In genomic region chr4:146183209-146183608, GRCh38 we compare ENCODE assay signal across 23 cellular contexts. TPM values are rescaled to one million over a fixed set of nuclear protein-coding genes. Genes with fewer than 3 reads are reported as not detected.
"Had no signal": no experiment of that assay in that cellular context is flagged by ENCODE, and none has a peak within 500 bp of the region (broad histone marks: within the 10 kb centered on the region; RNA-seq: fewer than 3 reads in every experiment).

No MANE protein-coding gene starts in this region.

- H3K9me3 ChIP-seq: adrenal gland had no signal

- H3K27ac ChIP-seq: adrenal gland had no signal

- FAIRE-seq: K562, TTC549 had no signal

- H3K4me3 ChIP-seq: adrenal gland, K562 had no signal

- DNase-seq: activated CD4-positive, alpha-beta memory T cell treated with anti-CD3 and anti-CD28 coated beads for 36 hours; activated CD4-positive, alpha-beta T cell treated with anti-CD3 and anti-CD28 coated beads, Interleukin-2, amount 10 ng/mL, durations not matched to agents 7 days and 5 days; activated CD4-positive, CD25-positive, alpha-beta regulatory T cell; activated gamma-delta T cell; activated naive CD4-positive, alpha-beta T cell treated with anti-CD3 and anti-CD28 coated beads for 36 hours; activated naive CD8-positive, alpha-beta T cell treated with anti-CD3 and anti-CD28 coated beads for 36 hours; activated T-cell treated with anti-CD3 and anti-CD28 coated beads for 4 hours; activated T-cell treated with anti-CD3 and anti-CD28 coated beads, Interleukin-2, amount 50 U/mL, for 48 hours; adrenal gland; anterior cingulate cortex; Karpas-422; NCI-H1436 treated with DMSO at 0.1 percent for 48 hours; NCI-H187; NCI-H345; NCI-H510A; NCI-H82; PC-3; SHP77 treated with DMSO at 0.1 percent for 48 hours; T-helper 17 cell; T-helper 9 cell had no signal

- ATAC-seq: K562, PC-3, T-helper 17 cell had no signal

- H3K27me3 ChIP-seq: adrenal gland had no signal

RNA-seq across cellular contexts. Expression of gene REELD1, which starts 31.1 kb away (rescaled TPM):
- total RNA-seq: activated naive CD4-positive, alpha-beta T cell treated with anti-CD3 and anti-CD28 coated beads for 36 hours; cerebellum; K562; PC-3 had no signal
- polyA plus RNA-seq: K562 had no signal
